Comparison of ENCODE assay signal across 1 cellular context in genomic region chr20:47196091-47197081, GRCh38.
A peak's percentile ranks its signal among the peaks of the same experiment; 100 is the strongest.
TF ChIP-seq lines count a peak whose summit lies in the region.

No MANE protein-coding gene starts in this region.

TF ChIP-seq in HepG2, 621 proteins besides CTCF, POLR2A, EP300 and RAD21 (continued from another document and continues in another):
- TF ChIP-seq ZBTB33 (CRISPR knock-in tag; IDR thresholded peaks at IDR 0.05) = peak; percentile 96
- TF ChIP-seq TBX2 (CRISPR knock-in tag; IDR thresholded peaks at IDR 0.05; ENCODE audit: borderline replicate concordance) = peak; percentile 20
- TF ChIP-seq ZNF235 (CRISPR knock-in tag; IDR thresholded peaks at IDR 0.05; ENCODE audit: borderline replicate concordance) = no peak
- TF ChIP-seq ZFX (CRISPR knock-in tag; IDR thresholded peaks at IDR 0.05; ENCODE audit: low read depth) = 0 out of 2 replicates have a peak, but pooled peaks have one; percentile 30
- TF ChIP-seq FOXP4 (CRISPR knock-in tag; IDR thresholded peaks at IDR 0.05) = peak; percentile 50
- TF ChIP-seq HNRNPK (IDR thresholded peaks at IDR 0.05; ENCODE audit: low read depth, low read length, poor library complexity, severe bottlenecking) = no peak
- TF ChIP-seq ZNF709 (CRISPR knock-in tag; IDR thresholded peaks at IDR 0.05) = no peak
- TF ChIP-seq RNF219 (CRISPR knock-in tag; IDR thresholded peaks at IDR 0.05) = peak; percentile 69; the same call in 1 of the 2 replicates
- 0 out of 2 replicates have a peak, but pooled peaks have one; percentile 63 for TF ChIP-seq ZNF335 (CRISPR knock-in tag; IDR thresholded peaks at IDR 0.05)
- no peak; the same call in 1 of the 2 replicates for TF ChIP-seq ZXDC (CRISPR knock-in tag; IDR thresholded peaks at IDR 0.05)
- TF ChIP-seq LCORL (IDR thresholded peaks at IDR 0.05) = 0 out of 2 replicates have a peak, but pooled peaks have one; percentile 21
- peak; percentile 76 for TF ChIP-seq LCORL (CRISPR knock-in tag; IDR thresholded peaks at IDR 0.05)
- no peak for TF ChIP-seq CENPT (CRISPR knock-in tag; IDR thresholded peaks at IDR 0.05; ENCODE audit: low read depth)
- peak; percentile 84 for TF ChIP-seq CEBPB (IDR thresholded peaks at IDR 0.05; ENCODE audit: borderline replicate concordance, low read depth, low read length)
- TF ChIP-seq ZNF781 (CRISPR knock-in tag; IDR thresholded peaks at IDR 0.05; ENCODE audit: borderline replicate concordance, not compliant biosample characterization) = peak; percentile 25
- TF ChIP-seq E2F1 (CRISPR knock-in tag; IDR thresholded peaks at IDR 0.05) = no peak
- TF ChIP-seq ZNF639 (CRISPR knock-in tag; conservative IDR thresholded peaks at IDR 0.05) = peak; percentile 58; the same call in 1 of the 2 replicates
- no peak for TF ChIP-seq NFE2 (CRISPR knock-in tag; IDR thresholded peaks at IDR 0.05)
- no peak for TF ChIP-seq CERS6 (CRISPR knock-in tag; IDR thresholded peaks at IDR 0.05)
- 0 out of 2 replicates have a peak, but pooled peaks have one; percentile 28 for TF ChIP-seq ZNF430 (CRISPR knock-in tag; IDR thresholded peaks at IDR 0.05)
- TF ChIP-seq ZNF776 (CRISPR knock-in tag; IDR thresholded peaks at IDR 0.05) = peak; percentile 66; the same call in 1 of the 2 replicates
- TF ChIP-seq ZNF251 (CRISPR knock-in tag; IDR thresholded peaks at IDR 0.05) = no peak
- TF ChIP-seq CENPBD1 (CRISPR knock-in tag; IDR thresholded peaks at IDR 0.05; ENCODE audit: borderline replicate concordance, low read depth) = no peak
- TF ChIP-seq ZNF597 (CRISPR knock-in tag; IDR thresholded peaks at IDR 0.05) = no peak
- no peak for TF ChIP-seq RBM22 (optimal IDR thresholded peaks at IDR 0.05; ENCODE audit: low read length)
- no peak for TF ChIP-seq REL (CRISPR knock-in tag; conservative IDR thresholded peaks at IDR 0.05)
- no peak for TF ChIP-seq ZBTB7A (CRISPR knock-in tag; IDR thresholded peaks at IDR 0.05)
- TF ChIP-seq ZNF891 (CRISPR knock-in tag; IDR thresholded peaks at IDR 0.05) = peak; percentile 95
- TF ChIP-seq NFKBIZ (CRISPR knock-in tag; IDR thresholded peaks at IDR 0.05) = peak; percentile 79; the same call in 1 of the 2 replicates
- TF ChIP-seq LBX2 (CRISPR knock-in tag; IDR thresholded peaks at IDR 0.05; ENCODE audit: borderline replicate concordance) = peak; percentile 65; the same call in 1 of the 2 replicates
- no peak for TF ChIP-seq ATF7 (IDR thresholded peaks at IDR 0.05)
- TF ChIP-seq ATF7 (CRISPR knock-in tag; IDR thresholded peaks at IDR 0.05) = no peak
- TF ChIP-seq PCBP1 (IDR thresholded peaks at IDR 0.05; ENCODE audit: borderline replicate concordance, low read depth, low read length) = no peak
- TF ChIP-seq ZNF256 (CRISPR knock-in tag; conservative IDR thresholded peaks at IDR 0.05) = 0 out of 2 replicates have a peak, but pooled peaks have one; percentile 64
- no peak for TF ChIP-seq ZNF276 (CRISPR knock-in tag; IDR thresholded peaks at IDR 0.05; ENCODE audit: low read depth)
- TF ChIP-seq ONECUT2 (CRISPR knock-in tag; IDR thresholded peaks at IDR 0.05) = peak; percentile 48; the same call in 1 of the 2 replicates
- TF ChIP-seq SAP130 (CRISPR knock-in tag; IDR thresholded peaks at IDR 0.05; ENCODE audit: low read depth) = peak; percentile 75
- peak; percentile 18; the same call in 1 of the 2 replicates for TF ChIP-seq ZNF44 (CRISPR knock-in tag; IDR thresholded peaks at IDR 0.05)
- TF ChIP-seq DDIT3 (CRISPR knock-in tag; IDR thresholded peaks at IDR 0.05) = 0 out of 2 replicates have a peak, but pooled peaks have one; percentile 62
- no peak for TF ChIP-seq SRSF1 (optimal IDR thresholded peaks at IDR 0.05; ENCODE audit: low read depth, low read length)
